14 cellular contexts compared by ENCODE assay signal in genomic region chr18:703660-704018, GRCh38. TPM values are rescaled to one million over a fixed set of nuclear protein-coding genes. Genes with fewer than 3 reads are reported as not detected.
DNase-seq lines count a peak whose midpoint lies in the region; ATAC-seq, FAIRE-seq and TF ChIP-seq lines count a peak whose summit lies in the region.
"Had no signal": no experiment of that assay in that cellular context is flagged by ENCODE, and none has a peak within 500 bp of the region (broad histone marks: within the 10 kb centered on the region; RNA-seq: fewer than 3 reads in every experiment).

No MANE protein-coding gene starts in this region.

- TF ChIP-seq CTCF in right atrium auricular region (IDR thresholded peaks at IDR 0.05), result no peak
- no peak for TF ChIP-seq CTCF in heart left ventricle (IDR thresholded peaks at IDR 0.05)

- H3K4me3 ChIP-seq in right atrium auricular region, result no peak overlapping the region
- no peak overlapping the region for H3K4me3 ChIP-seq in heart left ventricle

- peaks cover 57% of the 10 kb centered on the region for H3K36me3 Mint-ChIP-seq in activated T-helper 2 cell treated with anti-CD3 and anti-CD28 coated beads, Interferon-gamma antibody, Interleukin-2, Interleukin-4, amounts not matched to agents 10 μg/mL and 5 μg/mL and 100 μg/mL, durations not matched to agents 14 hours and 24 hours and 36 hours (ENCODE audit: low read depth)
- peaks cover 4 to 28% (median 10%) of the 10 kb centered on the region in 3 donors for H3K36me3 Mint-ChIP-seq in immature natural killer cell

- WGBS in heart left ventricle, 4 donors, result 87 to 95% (median 89%) methylated on average over 5 of the region's 5 CpGs

- ATAC-seq in heart left ventricle, result no peak
- ATAC-seq: stimulated activated memory B cell treated with anti-CD40 and anti-IgM and Interleukin-4, amounts not matched to agents 10 μg/mL and 1 μg/mL and 100 μg/mL, for 72 hours had no signal

- peak overlapping the region; percentile 71 for H3K27ac Mint-ChIP-seq in activated T-helper 2 cell treated with anti-CD3 and anti-CD28 coated beads, Interferon-gamma antibody, Interleukin-2, Interleukin-4, amounts not matched to agents 10 μg/mL and 5 μg/mL and 100 μg/mL, durations not matched to agents 14 hours and 24 hours and 36 hours
- peak overlapping the region in 5 of 6 donors; percentile 14 to 84 (median 65) for H3K27ac Mint-ChIP-seq in immature natural killer cell
- H3K27ac Mint-ChIP-seq: stimulated activated memory B cell treated with anti-CD40 and anti-IgM and Interleukin-4, amounts not matched to agents 10 μg/mL and 1 μg/mL and 100 μg/mL, for 72 hours had no signal

- no peaks in the 10 kb centered on the region for H3K27me3 Mint-ChIP-seq in activated T-helper 2 cell treated with anti-CD3 and anti-CD28 coated beads, Interferon-gamma antibody, Interleukin-2, Interleukin-4, amounts not matched to agents 10 μg/mL and 5 μg/mL and 100 μg/mL, durations not matched to agents 14 hours and 24 hours and 36 hours (ENCODE audit: low read depth)
- H3K27me3 Mint-ChIP-seq in immature natural killer cell (ENCODE audit: low read depth in 3 of 3), result peaks cover 0 to 2% (median 0%) of the 10 kb centered on the region in 3 donors
- H3K27me3 Mint-ChIP-seq: activated naive CD4-positive, alpha-beta T cell treated with anti-CD3 and anti-CD28 coated beads, Interleukin-2, amount 50 U/mL, for 24 hours; stimulated activated memory B cell treated with anti-CD40 and anti-IgM and Interleukin-4, amounts not matched to agents 10 μg/mL and 1 μg/mL and 100 μg/mL, for 72 hours had no signal

- DNase-seq in right atrium auricular region (ENCODE audit: low spot score) (peak; percentile 42), heart left ventricle (no peak), immature natural killer cell (no peak), urothelium cell line (ENCODE audit: low spot score) (no peak), middle frontal gyrus (ENCODE audit: extremely low spot score, low spot score) (no peak), NOMO-1 treated with dmso at 0.1 percent for 144 hours (lab: John Stamatoyannopoulos, UW; ENCODE audit: unreplicated experiment) (no peak), NCI-H1417 treated with DMSO at 0.1 percent for 48 hours (lab: John Stamatoyannopoulos, UW) (no peak)
- DNase-seq in activated T-helper 2 cell treated with anti-CD3 and anti-CD28 coated beads, Interferon-gamma antibody, Interleukin-2, Interleukin-4, amounts not matched to agents 10 μg/mL and 5 μg/mL and 100 μg/mL, durations not matched to agents 14 hours and 24 hours and 36 hours (ENCODE audit: low spot score), result no peak
- DNase-seq: stimulated activated CD4-positive, alpha-beta T cell treated with anti-CD3 and anti-CD28 coated beads, Interleukin-2, amount 100 ng/mL, for 48 hours had no signal

- H3K4me1 Mint-ChIP-seq in activated T-helper 2 cell treated with anti-CD3 and anti-CD28 coated beads, Interferon-gamma antibody, Interleukin-2, Interleukin-4, amounts not matched to agents 10 μg/mL and 5 μg/mL and 100 μg/mL, durations not matched to agents 14 hours and 24 hours and 36 hours (ENCODE audit: low read depth), result peaks cover 24% of the 10 kb centered on the region
- peaks cover 7 to 10% of the 10 kb centered on the region in 2 donors for H3K4me1 Mint-ChIP-seq in immature natural killer cell
- H3K4me1 Mint-ChIP-seq: stimulated activated memory B cell treated with anti-CD40 and anti-IgM and Interleukin-4, amounts not matched to agents 10 μg/mL and 1 μg/mL and 100 μg/mL, for 72 hours had no signal

- TF ChIP-seq POLR2A in heart left ventricle (IDR thresholded peaks at IDR 0.05), result no peak

- no peak overlapping the region for H3K4me3 Mint-ChIP-seq in activated T-helper 2 cell treated with anti-CD3 and anti-CD28 coated beads, Interferon-gamma antibody, Interleukin-2, Interleukin-4, amounts not matched to agents 10 μg/mL and 5 μg/mL and 100 μg/mL, durations not matched to agents 14 hours and 24 hours and 36 hours (ENCODE audit: low read depth)
- no peak overlapping the region for H3K4me3 Mint-ChIP-seq in immature natural killer cell
- H3K4me3 Mint-ChIP-seq: mesothelial cell of epicardium; stimulated activated memory B cell treated with anti-CD40 and anti-IgM and Interleukin-4, amounts not matched to agents 10 μg/mL and 1 μg/mL and 100 μg/mL, for 72 hours had no signal

- FAIRE-seq in urothelium cell line (lab: Jason Lieb, UNC), result peak; percentile 73
- FAIRE-seq: colon, GM12892 had no signal

- H3K9me3 Mint-ChIP-seq in activated T-helper 2 cell treated with anti-CD3 and anti-CD28 coated beads, Interferon-gamma antibody, Interleukin-2, Interleukin-4, amounts not matched to agents 10 μg/mL and 5 μg/mL and 100 μg/mL, durations not matched to agents 14 hours and 24 hours and 36 hours, result no peaks in the 10 kb centered on the region
- H3K9me3 Mint-ChIP-seq in immature natural killer cell, result no peaks in the 10 kb centered on the region
- H3K9me3 Mint-ChIP-seq: activated naive CD4-positive, alpha-beta T cell treated with anti-CD3 and anti-CD28 coated beads, Interleukin-2, amount 50 U/mL, for 24 hours; mesothelial cell of epicardium; stimulated activated memory B cell treated with anti-CD40 and anti-IgM and Interleukin-4, amounts not matched to agents 10 μg/mL and 1 μg/mL and 100 μg/mL, for 72 hours had no signal

- H3K27me3 ChIP-seq in right atrium auricular region, result no peaks in the 10 kb centered on the region
- H3K27me3 ChIP-seq in heart left ventricle, result no peaks in the 10 kb centered on the region

- H3K36me3 ChIP-seq in right atrium auricular region (peaks cover 10% of the 10 kb centered on the region), heart left ventricle (peaks cover 0 to 39% (median 24%) of the 10 kb centered on the region in 9 donors)

- no peaks in the 10 kb centered on the region for H3K4me1 ChIP-seq in right atrium auricular region
- no peaks in the 10 kb centered on the region for H3K4me1 ChIP-seq in heart left ventricle

- intact Hi-C loops in heart left ventricle (cut with DNase I), result loop anchor here in 1 of 10 donors (10.0 kb wide), 1 partner anchor 79 kb away; no protein-coding TSS in a partner anchor
- intact Hi-C loops in activated T-helper 2 cell treated with anti-CD3 and anti-CD28 coated beads, Interferon-gamma antibody, Interleukin-2, Interleukin-4, amounts not matched to agents 10 μg/mL and 5 μg/mL and 100 μg/mL, durations not matched to agents 14 hours and 24 hours and 36 hours (cut with micrococcal nuclease), result loop anchor here (1.0 kb wide), 1 partner anchor 8 kb away; no protein-coding TSS in a partner anchor

- H3K9me3 ChIP-seq in right atrium auricular region (no peaks in the 10 kb centered on the region), heart left ventricle (no peaks in the 10 kb centered on the region)

- H3K27ac ChIP-seq in right atrium auricular region (no peak overlapping the region), heart left ventricle (peak overlapping the region in 1 of 12 donors; percentile 70)

RNA-seq across cellular contexts. Expression of gene ENOSF1, which starts 8.8 kb away (rescaled TPM):
- total RNA-seq in right atrium auricular region (10 to 100 TPM; 13.7 to 24.4 TPM), heart left ventricle (10 to 100 TPM; 14.1 to 38.7 (median 22.2) TPM)
- polyA plus RNA-seq in heart left ventricle (10 to 100 TPM in 1 of 2 donors, 1 to 10 TPM in 1; 9.9 to 28.8 TPM), immature natural killer cell (1 to 10 TPM; 1.9 to 8.0 (median 4.3) TPM)
- total RNA-seq in activated T-helper 2 cell treated with anti-CD3 and anti-CD28 coated beads, Interferon-gamma antibody, Interleukin-2, Interleukin-4, amounts not matched to agents 10 μg/mL and 5 μg/mL and 100 μg/mL, durations not matched to agents 14 hours and 24 hours and 36 hours, result 93.6 and 102 TPM in 2 replicates

RNA-seq across cellular contexts. Expression of gene TYMS, which starts 46.2 kb away (rescaled TPM):
- total RNA-seq in right atrium auricular region (under 1 TPM; 0.86 to 0.89 TPM), heart left ventricle (10 to 100 TPM in 1 of 9 donors, 1 to 10 TPM in 7, not detected in 1; 1.4 to 32.3 (median 2.7) TPM)
- polyA plus RNA-seq in heart left ventricle (under 1 TPM; 0.34 to 1.00 TPM), immature natural killer cell (10 to 100 TPM; 12.6 to 16.9 (median 14.5) TPM)
- 272 and 273 TPM in 2 replicates for total RNA-seq in activated T-helper 2 cell treated with anti-CD3 and anti-CD28 coated beads, Interferon-gamma antibody, Interleukin-2, Interleukin-4, amounts not matched to agents 10 μg/mL and 5 μg/mL and 100 μg/mL, durations not matched to agents 14 hours and 24 hours and 36 hours
